In the genomic region with DNA sequence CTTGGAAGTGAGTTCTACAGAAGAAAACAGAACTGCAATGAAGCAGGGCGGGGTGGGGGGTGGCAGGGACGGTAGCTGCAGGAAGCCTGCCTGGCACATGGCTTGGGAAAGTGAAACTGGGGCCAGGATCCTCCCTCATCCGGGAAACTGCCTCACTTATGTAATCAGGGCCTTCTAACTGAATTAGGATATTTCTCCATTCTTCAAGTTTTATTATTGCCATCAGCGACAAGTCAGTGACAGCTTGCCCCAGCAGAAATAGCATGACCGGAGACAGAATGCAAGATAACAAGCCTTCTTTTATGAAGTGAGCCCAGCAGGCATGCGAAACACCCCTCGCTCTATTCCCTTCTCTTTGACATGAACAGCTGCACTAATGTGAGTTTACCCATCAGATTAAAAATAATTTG, we compare ENCODE assay signal across 10 cellular contexts.
A peak's percentile ranks its signal among the peaks of the same experiment; 100 is the strongest.
DNase-seq lines count a peak whose midpoint lies in the region; ATAC-seq, FAIRE-seq and TF ChIP-seq lines count a peak whose summit lies in the region.
"Had no signal": no experiment of that assay in that cellular context is flagged by ENCODE, and none has a peak within 500 bp of the region (broad histone marks: within the 10 kb centered on the region; RNA-seq: fewer than 3 reads in every experiment).

No MANE protein-coding gene starts in this region.

- no peak overlapping the region for H3K56ac ChIP-seq in H1 (replicated peaks; ENCODE audit: insufficient read length, low read depth, low read length)

- no peaks in the 10 kb centered on the region for H3K23me2 ChIP-seq in H1 (ENCODE audit: low read depth, low read length)

- H3K14ac ChIP-seq in H1 (ENCODE audit: insufficient read length): no peak overlapping the region

- no peak overlapping the region for H2BK120ac ChIP-seq in H1 (replicated peaks; ENCODE audit: low read depth, low read length)

- H3K18ac ChIP-seq in H1 (ENCODE audit: extremely low read depth, low read length): no peak overlapping the region

- H3K4me3 ChIP-seq in AG04450 (ENCODE audit: low read depth, low read length) (0 out of 2 replicates have a peak overlapping the region, but pooled peaks have one; percentile 13), H1 (ENCODE audit: extremely low read depth in 1 of 4, insufficient read depth in 2 of 4, low read depth in 3 of 4, low read length in 4 of 4) (no peak overlapping the region)

- FAIRE-seq in H1 (lab: Jason Lieb, UNC): no peak

- no peak overlapping the region for H4K5ac ChIP-seq in H1 (ENCODE audit: insufficient read length, low read depth, low read length)

- no peak overlapping the region for H3K4me3 Mint-ChIP-seq in natural killer cell treated with Interleukin-12 subunit alpha and Interleukin-12 subunit beta and Interleukin-15 and Interleukin-18, amount 100 ng/mL, for 72 hours

- H2AK5ac ChIP-seq in H1 (ENCODE audit: low read depth, low read length): no peak overlapping the region

- H3K79me2 ChIP-seq in H1 (ENCODE audit: control insufficient read depth in 1 of 2, insufficient read depth in 2 of 2, low read length in 2 of 2): no peaks in the 10 kb centered on the region

- POLR2A ChIA-PET in AG04450 (lab: Yijun Ruan, JAX): no interaction called here
- POLR2A ChIA-PET in H1 (lab: Charles Lee; ENCODE audit: partially characterized antibody): no interaction called here

- 82% methylated on average over 7 of the region's 7 CpGs; no CpG with 5 or more reads in 1 of the 2 experiments for WGBS in H1 (ENCODE audit: extremely low coverage in 1 of 2, insufficient coverage in 1 of 2, insufficient read length in 1 of 2, insufficient replicate concordance in 2 of 2, low coverage in 1 of 2, low lambda C conversion rate in 2 of 2, missing lambda C conversion rate in 1 of 2), 2 experiments

- H3K27ac ChIP-seq in AG04450 (ENCODE audit: low read depth, low read length): no peak overlapping the region
- H3K27ac ChIP-seq in H1 (ENCODE audit: low read depth, low read length): no peak overlapping the region
- H3K27ac ChIP-seq: C4-2B, epithelial cell of prostate had no signal

- no peak overlapping the region for H3K9ac ChIP-seq in H1 (replicated peaks in 1 of 4; ENCODE audit: extremely low read depth in 1 of 4, low read depth in 3 of 4, low read length in 3 of 4)

- H3K36me3 Mint-ChIP-seq in natural killer cell treated with Interleukin-12 subunit alpha and Interleukin-12 subunit beta and Interleukin-15 and Interleukin-18, amount 100 ng/mL, for 72 hours: no peaks in the 10 kb centered on the region

- H2AFZ ChIP-seq in H1 (ENCODE audit: low read length): 0 out of 2 replicates have a peak overlapping the region, but pooled peaks have one; percentile 78

- TF ChIP-seq EP300 in H1 (IDR thresholded peaks at IDR 0.05; ENCODE audit: borderline replicate concordance in 1 of 2, low read depth in 2 of 2, low read length in 2 of 2): no peak

- H3K4ac ChIP-seq in H1 (replicated peaks; ENCODE audit: insufficient read length, low read depth, low read length): no peak overlapping the region

- H3K4me2 ChIP-seq in H1 (ENCODE audit: insufficient read depth in 1 of 2, low read depth in 2 of 2, low read length in 2 of 2): no peak overlapping the region

- H3K9me3 Mint-ChIP-seq in natural killer cell treated with Interleukin-12 subunit alpha and Interleukin-12 subunit beta and Interleukin-15 and Interleukin-18, amount 100 ng/mL, for 72 hours: no peaks in the 10 kb centered on the region

- H3K27me3 Mint-ChIP-seq in natural killer cell treated with Interleukin-12 subunit alpha and Interleukin-12 subunit beta and Interleukin-15 and Interleukin-18, amount 100 ng/mL, for 72 hours: peaks cover 0 to 4% of the 10 kb centered on the region in 2 donors

- H3K27me3 ChIP-seq in AG04450 (ENCODE audit: control insufficient read depth, insufficient read depth, low read length) (no peaks in the 10 kb centered on the region), H1 (replicated peaks in 1 of 4; ENCODE audit: control insufficient read depth in 3 of 4, extremely low read depth in 1 of 4, insufficient read depth in 3 of 4, low read length in 3 of 4) (no peaks in the 10 kb centered on the region)

- H3K79me1 ChIP-seq in H1 (ENCODE audit: low read depth, low read length): no peaks in the 10 kb centered on the region

- H4K8ac ChIP-seq in H1 (ENCODE audit: extremely low read depth, insufficient read depth, low read length): no peak overlapping the region

- no peak for DNase-seq in AG04450 (ENCODE audit: low read depth, low spot score)
- peak; percentile 69 for DNase-seq in MV-4-11 (lab: John Stamatoyannopoulos, UW)
- no peak for DNase-seq in H1 (ENCODE audit: low read depth in 1 of 2, low spot score in 2 of 2)
- DNase-seq in midbrain (lab: John Stamatoyannopoulos, UW): peak; percentile 43
- DNase-seq in natural killer cell treated with Interleukin-12 subunit alpha and Interleukin-12 subunit beta and Interleukin-15 and Interleukin-18, amount 100 ng/mL, for 72 hours (ENCODE audit: low spot score): no peak

- TF ChIP-seq POLR2A in H1 (IDR thresholded peaks at IDR 0.05; ENCODE audit: control extremely low read depth in 1 of 2, low read depth in 2 of 2, low read length in 2 of 2): no peak

- no peak overlapping the region for H4K91ac ChIP-seq in H1 (replicated peaks; ENCODE audit: insufficient read length, low read length)

- ATAC-seq in activated CD4-positive, CD25-positive, alpha-beta regulatory T cell treated with anti-CD3 and anti-CD28 coated beads, Interleukin-2, amount 50 U/mL, for 24 hours: no peak
- ATAC-seq in GM18520 (IDR thresholded peaks at IDR 0.05; ENCODE audit: unreplicated experiment) (no peak), GM18502 (IDR thresholded peaks at IDR 0.05; ENCODE audit: poor library complexity, unreplicated experiment) (no peak)
- no peak for ATAC-seq in natural killer cell treated with Interleukin-12 subunit alpha and Interleukin-12 subunit beta and Interleukin-15 and Interleukin-18, amount 100 ng/mL, for 72 hours

- no peaks in the 10 kb centered on the region for H3K4me1 ChIP-seq in H1 (replicated peaks in 1 of 4; ENCODE audit: control insufficient read depth in 3 of 4, insufficient read depth in 4 of 4, low read length in 3 of 4)

- CTCF ChIA-PET in AG04450 (lab: Charles Lee): interaction anchor here (0.5 kb wide), 1 partner anchor 264 kb away, joined by 6 read pairs; no protein-coding TSS in a partner anchor
- CTCF ChIA-PET in H1 (lab: Charles Lee; ENCODE audit: partially characterized antibody): interaction anchor here (0.6 to 3.3 kb wide), 2 partner anchors 14 kb away, joined by 3 to 13 read pairs; no protein-coding TSS in a partner anchor

- H3K9me3 ChIP-seq in AG04450 (ENCODE audit: control insufficient read depth, insufficient read depth, low read length) (no peaks in the 10 kb centered on the region), H1 (ENCODE audit: insufficient read depth in 2 of 2, low read depth in 1 of 2, low read length in 1 of 2) (peaks cover 0 to 11% of the 10 kb centered on the region in 2 experiments; a peak in 3 of 4 replicates)

- no peak overlapping the region for H2BK5ac ChIP-seq in H1 (ENCODE audit: low read depth, low read length)

- no peak overlapping the region for H2BK15ac ChIP-seq in H1 (ENCODE audit: low read length)

- H3K23ac ChIP-seq in H1 (ENCODE audit: insufficient read length): no peak overlapping the region

- H3K4me1 Mint-ChIP-seq in natural killer cell treated with Interleukin-12 subunit alpha and Interleukin-12 subunit beta and Interleukin-15 and Interleukin-18, amount 100 ng/mL, for 72 hours (ENCODE audit: low read depth in 2 of 2): no peaks in the 10 kb centered on the region

- TF ChIP-seq CTCF in AG04450 (IDR thresholded peaks at IDR 0.05; ENCODE audit: low read depth, low read length) (no peak), H1 (IDR thresholded peaks at IDR 0.05; ENCODE audit: control extremely low read depth in 1 of 3, insufficient read depth in 1 of 3, low read depth in 1 of 3, low read length in 3 of 3) (no peak)

- no peaks in the 10 kb centered on the region for H3K36me3 ChIP-seq in H1 (ENCODE audit: control insufficient read depth in 2 of 4, insufficient read depth in 4 of 4, low read length in 3 of 4)

- TF ChIP-seq RAD21 in H1 (IDR thresholded peaks at IDR 0.05 in 1 of 2, conservative IDR thresholded peaks at IDR 0.05 in 1 of 2; ENCODE audit: low read depth in 2 of 2, low read length in 2 of 2): no peak

- no peaks in the 10 kb centered on the region for H4K20me1 ChIP-seq in H1 (replicated peaks in 1 of 2; ENCODE audit: control insufficient read depth in 1 of 2, insufficient read depth in 2 of 2, low read length in 2 of 2)

- no peak overlapping the region for H3K27ac Mint-ChIP-seq in natural killer cell treated with Interleukin-12 subunit alpha and Interleukin-12 subunit beta and Interleukin-15 and Interleukin-18, amount 100 ng/mL, for 72 hours

- H2BK20ac ChIP-seq in H1 (ENCODE audit: low read length): no peak overlapping the region

- H2BK12ac ChIP-seq in H1 (ENCODE audit: low read depth, low read length): no peak overlapping the region

TF ChIP-seq in H1, 55 proteins besides CTCF, POLR2A, EP300 and RAD21 (continues in another document):
- TF ChIP-seq RFX5 (IDR thresholded peaks at IDR 0.05; ENCODE audit: borderline replicate concordance, low read depth, low read length) (no peak), USF2 (IDR thresholded peaks at IDR 0.05; ENCODE audit: low read length) (no peak), KDM1A (IDR thresholded peaks at IDR 0.05; ENCODE audit: borderline replicate concordance, low read length) (no peak), CHD1 (IDR thresholded peaks at IDR 0.05; ENCODE audit: low read depth, low read length) (no peak), TAF1 (IDR thresholded peaks at IDR 0.05; ENCODE audit: low read depth, low read length) (no peak), CBX5 (IDR thresholded peaks at IDR 0.05; ENCODE audit: low read depth, low read length) (no peak), NANOG (IDR thresholded peaks at IDR 0.05; ENCODE audit: insufficient read depth, low read depth, low read length, poor library complexity, severe bottlenecking) (no peak), GTF2F1 (IDR thresholded peaks at IDR 0.05; ENCODE audit: borderline replicate concordance, low read depth, low read length) (no peak), PHF8 (conservative IDR thresholded peaks at IDR 0.05; ENCODE audit: low read depth, low read length) (no peak)
- TF ChIP-seq, protein P1, sequence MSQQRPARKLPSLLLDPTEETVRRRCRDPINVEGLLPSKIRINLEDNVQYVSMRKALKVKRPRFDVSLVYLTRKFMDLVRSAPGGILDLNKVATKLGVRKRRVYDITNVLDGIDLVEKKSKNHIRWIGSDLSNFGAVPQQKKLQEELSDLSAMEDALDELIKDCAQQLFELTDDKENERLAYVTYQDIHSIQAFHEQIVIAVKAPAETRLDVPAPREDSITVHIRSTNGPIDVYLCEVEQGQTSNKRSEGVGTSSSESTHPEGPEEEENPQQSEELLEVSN (IDR thresholded peaks at IDR 0.05): no peak

Comparison
In these comparisons a context has a peak if more than half of its experiments do, and no peak if none do; other contexts are left out.
1. DNase-seq: peak in MV-4-11 (single experiment) and midbrain (single experiment); none in AG04450 (single experiment), H1 (0 of 2) and natural killer cell treated with Interleukin-12 subunit alpha and Interleukin-12 subunit beta and Interleukin-15 and Interleukin-18, amount 100 ng/mL, for 72 hours (single experiment).